ENCODE assay signal across 11 cellular contexts in the genomic region with DNA sequence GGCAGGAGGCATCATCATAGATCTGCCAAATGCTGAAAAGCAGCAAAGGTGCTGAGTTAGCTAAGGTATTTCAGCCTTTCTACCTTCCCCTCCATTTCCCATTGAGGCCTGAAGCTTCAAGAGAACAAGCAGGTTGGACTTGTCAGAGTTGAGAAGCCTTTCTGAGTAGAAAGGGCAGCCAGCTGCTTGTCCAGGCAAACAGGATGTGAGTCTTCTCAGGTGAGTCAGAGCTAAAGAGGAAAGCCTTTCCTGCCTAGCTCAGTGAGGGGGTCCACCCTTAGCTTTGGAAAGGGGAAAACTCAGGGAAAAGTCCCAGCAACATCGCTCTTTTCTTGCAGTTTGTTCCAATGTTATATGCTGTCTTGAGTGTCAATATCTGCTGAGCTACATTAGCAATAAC. TPM values are rescaled to one million over a fixed set of nuclear protein-coding genes. Genes with fewer than 3 reads are reported as not detected.
A peak's percentile ranks its signal among the peaks of the same experiment; 100 is the strongest.
DNase-seq lines count a peak whose midpoint lies in the region; ATAC-seq and TF ChIP-seq lines count a peak whose summit lies in the region.
"Had no signal": no experiment of that assay in that cellular context is flagged by ENCODE, and none has a peak within 500 bp of the region (broad histone marks: within the 10 kb centered on the region; RNA-seq: fewer than 3 reads in every experiment).

No MANE protein-coding gene starts in this region.

- H3K4me1 Mint-ChIP-seq in activated naive CD4-positive, alpha-beta T cell treated with anti-CD3 and anti-CD28 coated beads, Interleukin-2, amount 50 U/mL, for 24 hours: peaks cover 39% of the 10 kb centered on the region
- peaks cover 49% of the 10 kb centered on the region for H3K4me1 Mint-ChIP-seq in T-helper 1 cell treated with Interleukin-12 subunit alpha and Interleukin-12 subunit beta and Interleukin-4 antibody, amounts not matched to agents 30 μg/mL and 1 μg/mL, for 36 hours (ENCODE audit: low read depth)

- no peak for ATAC-seq in psoas muscle
- ATAC-seq: left cardiac atrium had no signal

- H3K27ac ChIP-seq in hepatocyte (peak overlapping the region; percentile 49), vagina (peak overlapping the region; percentile 53), psoas muscle (no peak overlapping the region)
- H3K27ac ChIP-seq: KMS-11 had no signal

- no peak for TF ChIP-seq POLR2A in vagina (IDR thresholded peaks at IDR 0.05)

- no peaks in the 10 kb centered on the region for H4K20me1 ChIP-seq in hepatocyte (ENCODE audit: insufficient read depth, poor library complexity, severe bottlenecking)

- no peaks in the 10 kb centered on the region for H3K9me3 ChIP-seq in hepatocyte (ENCODE audit: low read depth)
- no peaks in the 10 kb centered on the region for H3K9me3 ChIP-seq in vagina
- H3K9me3 ChIP-seq in psoas muscle: no peaks in the 10 kb centered on the region

- H3K27me3 ChIP-seq in hepatocyte (no peaks in the 10 kb centered on the region), vagina (no peaks in the 10 kb centered on the region), psoas muscle (ENCODE audit: insufficient read depth in 3 of 3, low read length in 2 of 3) (peaks cover 0 to 20% (median 15%) of the 10 kb centered on the region in 3 donors)

- H3K27me3 Mint-ChIP-seq in activated naive CD4-positive, alpha-beta T cell treated with anti-CD3 and anti-CD28 coated beads, Interleukin-2, amount 50 U/mL, for 24 hours: no peaks in the 10 kb centered on the region
- no peaks in the 10 kb centered on the region for H3K27me3 Mint-ChIP-seq in T-helper 1 cell treated with Interleukin-12 subunit alpha and Interleukin-12 subunit beta and Interleukin-4 antibody, amounts not matched to agents 30 μg/mL and 1 μg/mL, for 36 hours (ENCODE audit: low read depth)

- H3K4me1 ChIP-seq in hepatocyte (ENCODE audit: insufficient read depth) (no peaks in the 10 kb centered on the region), vagina (peaks cover 26% of the 10 kb centered on the region), psoas muscle (no peaks in the 10 kb centered on the region)

- 86% methylated on average over 1 of the region's 1 CpG for WGBS in hepatocyte (ENCODE audit: low lambda C conversion rate, missing lambda C conversion rate)
- WGBS in psoas muscle, 3 donors: 78 to 93% (median 88%) methylated on average over 1 of the region's 1 CpG

- H3K36me3 ChIP-seq in hepatocyte (replicated peaks; ENCODE audit: insufficient read depth, low read depth): no peaks in the 10 kb centered on the region
- H3K36me3 ChIP-seq in vagina: no peaks in the 10 kb centered on the region
- no peaks in the 10 kb centered on the region for H3K36me3 ChIP-seq in psoas muscle (ENCODE audit: insufficient read depth in 1 of 2, low read depth in 1 of 2)

- H3K4me3 ChIP-seq in hepatocyte: no peak overlapping the region
- no peak overlapping the region for H3K4me3 ChIP-seq in vagina
- no peak overlapping the region for H3K4me3 ChIP-seq in psoas muscle

- no peaks in the 10 kb centered on the region for H3K79me2 ChIP-seq in hepatocyte

- TF ChIP-seq CTCF in hepatocyte (IDR thresholded peaks at IDR 0.05; ENCODE audit: poor library complexity) (no peak), vagina (IDR thresholded peaks at IDR 0.05) (no peak), psoas muscle (IDR thresholded peaks at IDR 0.05) (no peak)

- H3K36me3 Mint-ChIP-seq in activated naive CD4-positive, alpha-beta T cell treated with anti-CD3 and anti-CD28 coated beads, Interleukin-2, amount 50 U/mL, for 24 hours: no peaks in the 10 kb centered on the region
- H3K36me3 Mint-ChIP-seq in T-helper 1 cell treated with Interleukin-12 subunit alpha and Interleukin-12 subunit beta and Interleukin-4 antibody, amounts not matched to agents 30 μg/mL and 1 μg/mL, for 36 hours (ENCODE audit: low read depth): no peaks in the 10 kb centered on the region

- H3K9me2 ChIP-seq in hepatocyte (replicated peaks; ENCODE audit: insufficient read depth): no peaks in the 10 kb centered on the region

- DNase-seq in activated naive CD4-positive, alpha-beta T cell treated with anti-CD3 and anti-CD28 coated beads, Interleukin-2, amount 50 U/mL, for 16 hours: no peak
- DNase-seq in hepatocyte (ENCODE audit: low spot score) (no peak), vagina (ENCODE audit: extremely low spot score in 2 of 2) (no peak), psoas muscle (no peak), NCI-H187 treated with DMSO at 0.1 percent for 48 hours (lab: John Stamatoyannopoulos, UW) (no peak), amygdala (lab: John Stamatoyannopoulos, UW) (no peak)
- DNase-seq: activated CD8-positive, alpha-beta memory T cell treated with anti-CD3 and anti-CD28 coated beads, Interleukin-2, amount 50 U/mL, for 4 hours; left cardiac atrium had no signal

- no peak overlapping the region for H3K4me2 ChIP-seq in hepatocyte
- H3K4me2 ChIP-seq: KMS-11 had no signal

- intact Hi-C loops in vagina (cut with DNase I): no loop called here
- intact Hi-C loops in psoas muscle (cut with DNase I): no loop called here

- H3K4me3 Mint-ChIP-seq in activated naive CD4-positive, alpha-beta T cell treated with anti-CD3 and anti-CD28 coated beads, Interleukin-2, amount 50 U/mL, for 24 hours: no peak overlapping the region
- no peak overlapping the region for H3K4me3 Mint-ChIP-seq in T-helper 1 cell treated with Interleukin-12 subunit alpha and Interleukin-12 subunit beta and Interleukin-4 antibody, amounts not matched to agents 30 μg/mL and 1 μg/mL, for 36 hours

- no peak overlapping the region for H2AFZ ChIP-seq in hepatocyte

- H3K27ac Mint-ChIP-seq in activated naive CD4-positive, alpha-beta T cell treated with anti-CD3 and anti-CD28 coated beads, Interleukin-2, amount 50 U/mL, for 24 hours: peak overlapping the region; percentile 44
- peak overlapping the region; percentile 0 for H3K27ac Mint-ChIP-seq in T-helper 1 cell treated with Interleukin-12 subunit alpha and Interleukin-12 subunit beta and Interleukin-4 antibody, amounts not matched to agents 30 μg/mL and 1 μg/mL, for 36 hours

- H3K9me3 Mint-ChIP-seq in activated naive CD4-positive, alpha-beta T cell treated with anti-CD3 and anti-CD28 coated beads, Interleukin-2, amount 50 U/mL, for 24 hours: no peaks in the 10 kb centered on the region
- no peaks in the 10 kb centered on the region for H3K9me3 Mint-ChIP-seq in T-helper 1 cell treated with Interleukin-12 subunit alpha and Interleukin-12 subunit beta and Interleukin-4 antibody, amounts not matched to agents 30 μg/mL and 1 μg/mL, for 36 hours

RNA-seq across cellular contexts. Expression of a gene that starts 13.2 kb away (rescaled TPM):
- total RNA-seq in hepatocyte: 47.2 and 52.3 TPM in 2 replicates
- polyA plus RNA-seq in hepatocyte: 38.4 and 48.0 TPM in 2 replicates
- total RNA-seq in vagina: 165 TPM
- total RNA-seq in psoas muscle: 1 to 10 TPM; 1.1 to 8.1 (median 3.5) TPM
- 1 to 10 TPM; 1.0 to 3.9 (median 2.7) TPM for polyA plus RNA-seq in psoas muscle

RNA-seq across cellular contexts. Expression of a gene that starts 25.1 kb away (rescaled TPM):
- total RNA-seq in hepatocyte: 20.6 and 21.1 TPM in 2 replicates
- polyA plus RNA-seq in hepatocyte: 10.2 and 10.8 TPM in 2 replicates
- total RNA-seq in vagina: 9.1 TPM
- total RNA-seq in psoas muscle: under 1 TPM; 0.22 to 0.97 (median 0.49) TPM
- polyA plus RNA-seq in psoas muscle: under 1 TPM; 0.07 to 0.16 (median 0.13) TPM

RNA-seq across cellular contexts. Expression of a gene that starts 27.2 kb away (rescaled TPM):
- not detected in 2 replicates for total RNA-seq in hepatocyte
- not detected in 2 replicates for polyA plus RNA-seq in hepatocyte
- total RNA-seq in vagina: 6.9 TPM
- 1 to 10 TPM in 1 of 4 donors, under 1 TPM in 3; 0.24 to 1.2 (median 0.67) TPM for total RNA-seq in psoas muscle
- under 1 TPM; 0.15 to 0.27 (median 0.22) TPM for polyA plus RNA-seq in psoas muscle

RNA-seq across cellular contexts. Expression of a gene that starts 52.5 kb away (rescaled TPM):
- 3.5 and 5.3 TPM in 2 replicates for total RNA-seq in hepatocyte
- polyA plus RNA-seq in hepatocyte: 5.0 and 5.9 TPM in 2 replicates
- 17.2 TPM for total RNA-seq in vagina
- total RNA-seq in psoas muscle: 1 to 10 TPM in 2 of 4 donors, under 1 TPM in 2; 0.48 to 1.8 (median 1.1) TPM
- under 1 TPM; 0.21 to 0.36 (median 0.25) TPM for polyA plus RNA-seq in psoas muscle
